In the genomic region with DNA sequence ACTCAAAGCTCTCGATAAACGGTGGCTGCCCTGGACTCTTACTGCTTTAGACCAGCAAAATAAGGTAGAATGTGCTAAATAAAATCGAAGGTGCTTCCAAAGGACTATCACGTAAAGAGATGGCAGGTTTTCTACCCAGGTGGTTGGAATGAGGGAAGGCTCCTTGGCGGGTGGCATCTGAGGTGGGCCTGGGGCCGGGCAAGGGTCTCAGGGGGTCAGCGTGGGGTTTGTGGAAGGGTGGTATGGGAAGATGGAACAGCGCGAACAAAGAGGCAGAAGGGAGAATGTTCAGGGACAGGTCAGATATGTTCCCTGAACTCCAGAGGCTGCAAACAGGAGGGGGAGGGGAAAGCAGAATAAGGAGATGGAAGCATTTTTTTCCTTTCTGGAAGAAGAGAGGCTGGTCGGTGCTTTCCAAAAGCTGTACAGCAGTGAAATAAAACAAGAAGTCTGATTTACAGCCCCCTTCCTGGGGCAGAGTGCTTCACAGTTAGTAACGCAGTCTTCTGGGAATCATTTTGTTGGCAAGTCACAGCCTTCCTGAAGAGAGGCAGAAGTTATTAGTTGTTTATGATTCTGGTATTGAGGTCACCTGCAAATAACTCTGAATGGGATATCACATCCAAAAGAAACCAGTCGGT, we compare ENCODE assay signal across 21 cellular contexts. TPM values are rescaled to one million over a fixed set of nuclear protein-coding genes. Genes with fewer than 3 reads are reported as not detected.
DNase-seq lines count a peak whose midpoint lies in the region; ATAC-seq and TF ChIP-seq lines count a peak whose summit lies in the region.
"Had no signal": no experiment of that assay in that cellular context is flagged by ENCODE, and none has a peak within 500 bp of the region (broad histone marks: within the 10 kb centered on the region; RNA-seq: fewer than 3 reads in every experiment).

No MANE protein-coding gene starts in this region.

- TF ChIP-seq CTCF in RWPE1 (conservative IDR thresholded peaks at IDR 0.05; ENCODE audit: low read depth) (no peak), coronary artery (IDR thresholded peaks at IDR 0.05) (no peak), nephron (IDR thresholded peaks at IDR 0.05; ENCODE audit: unreplicated experiment in 3 of 3) (no peak), transverse colon (IDR thresholded peaks at IDR 0.05) (no peak)

- peaks cover 0 to 21% (median 11%) of the 10 kb centered on the region in 4 donors for H3K4me1 ChIP-seq in transverse colon

- WGBS in transverse colon (ENCODE audit: low coverage in 1 of 2), 2 donors: 48 to 77% methylated on average over 2 to 12 of the region's 12 CpGs

- H3K27ac ChIP-seq in RWPE1: peak overlapping the region; percentile 59
- peak overlapping the region; percentile 7 to 16 for H3K27ac ChIP-seq in coronary artery
- H3K27ac ChIP-seq in transverse colon: peak overlapping the region; percentile 40 to 72 (median 58)
- H3K27ac ChIP-seq: C4-2B, SJSA1 had no signal

- H3K36me3 ChIP-seq in transverse colon: no peaks in the 10 kb centered on the region

- intact Hi-C loops in transverse colon (cut with DNase I; ENCODE audit: low total_unique reads): no loop called here

- H3K27me3 Mint-ChIP-seq in nephron (ENCODE audit: low read depth): peaks cover 6% of the 10 kb centered on the region

- POLR2A ChIA-PET in RWPE1 (lab: Yijun Ruan, JAX; ENCODE audit: low non-redundant PET): no interaction called here

- H3K27ac Mint-ChIP-seq in nephron: peak overlapping the region; percentile 5 to 66 (median 44)
- H3K27ac Mint-ChIP-seq: CD8-positive, alpha-beta memory T cell; H9; HFFc6; IgD-negative memory B cell had no signal

- H3K9me3 Mint-ChIP-seq in nephron: no peaks in the 10 kb centered on the region
- H3K9me3 Mint-ChIP-seq: CD8-positive, alpha-beta memory T cell; H9; HFFc6 had no signal

- no peaks in the 10 kb centered on the region for H3K9me3 ChIP-seq in transverse colon
- H3K9me3 ChIP-seq: SJSA1 had no signal

- CTCF ChIA-PET in RWPE1 (lab: Yijun Ruan, JAX): no interaction called here

- no peak for ATAC-seq in HG03175 (IDR thresholded peaks at IDR 0.05; ENCODE audit: unreplicated experiment)

- no peak overlapping the region for H3K4me3 Mint-ChIP-seq in nephron
- H3K4me3 Mint-ChIP-seq: CD8-positive, alpha-beta memory T cell; H9; HFFc6; IgD-negative memory B cell had no signal

- no peak for TF ChIP-seq POLR2A in transverse colon (IDR thresholded peaks at IDR 0.05)

- no peaks in the 10 kb centered on the region for H3K27me3 ChIP-seq in transverse colon
- H3K27me3 ChIP-seq: SJSA1 had no signal

- TF ChIP-seq EP300 in transverse colon (IDR thresholded peaks at IDR 0.05; ENCODE audit: low read depth): peak; percentile 64

- DNase-seq in RWPE1 (ENCODE audit: low spot score): no peak
- DNase-seq in coronary artery (ENCODE audit: low spot score): no peak
- no peak for DNase-seq in transverse colon
- no peak for DNase-seq in SIG-M5 (lab: John Stamatoyannopoulos, UW)
- no peak for DNase-seq in 8988T
- DNase-seq: Calu3; CD8-positive, alpha-beta memory T cell; DMS153; H9; HFFc6; MV-4-11; NCI-H1105 treated with DMSO at 0.1 percent for 48 hours; NCI-H2029 treated with DMSO at 0.1 percent for 48 hours; NCI-H226; NCI-H510A treated with DMSO at 0.1 percent for 48 hours; NCI-H748 treated with DMSO at 0.1 percent for 48 hours had no signal

- no peaks in the 10 kb centered on the region for H3K36me3 Mint-ChIP-seq in nephron (ENCODE audit: low read depth)
- H3K36me3 Mint-ChIP-seq: CD8-positive, alpha-beta memory T cell had no signal

- in situ Hi-C loops in transverse colon (cut with MboI; ENCODE audit: low pct_ligation_motif_present in 1 of 4, low pct_unique_long_range_greater_than_20kb in 1 of 4, low sequenced_read_pairs in 3 of 4): no loop called here

- no peak overlapping the region for H3K4me3 ChIP-seq in coronary artery
- no peak overlapping the region for H3K4me3 ChIP-seq in transverse colon
- H3K4me3 ChIP-seq: SJSA1 had no signal

- peaks cover 13% of the 10 kb centered on the region for H3K4me1 Mint-ChIP-seq in nephron
- H3K4me1 Mint-ChIP-seq: CD8-positive, alpha-beta memory T cell; IgD-negative memory B cell had no signal

RNA-seq across cellular contexts. Expression of a gene that starts 58.3 kb away (rescaled TPM):
- total RNA-seq in transverse colon: 100 to 1,000 TPM in 1 of 4 donors, 10 to 100 TPM in 3; 44.5 to 122 (median 75.0) TPM

RNA-seq across cellular contexts. Expression of a gene that starts 59.6 kb away (rescaled TPM):
- total RNA-seq in transverse colon: 1 to 10 TPM; 2.0 to 9.7 (median 8.0) TPM
